8 cellular contexts compared by ENCODE assay signal in the genomic region with DNA sequence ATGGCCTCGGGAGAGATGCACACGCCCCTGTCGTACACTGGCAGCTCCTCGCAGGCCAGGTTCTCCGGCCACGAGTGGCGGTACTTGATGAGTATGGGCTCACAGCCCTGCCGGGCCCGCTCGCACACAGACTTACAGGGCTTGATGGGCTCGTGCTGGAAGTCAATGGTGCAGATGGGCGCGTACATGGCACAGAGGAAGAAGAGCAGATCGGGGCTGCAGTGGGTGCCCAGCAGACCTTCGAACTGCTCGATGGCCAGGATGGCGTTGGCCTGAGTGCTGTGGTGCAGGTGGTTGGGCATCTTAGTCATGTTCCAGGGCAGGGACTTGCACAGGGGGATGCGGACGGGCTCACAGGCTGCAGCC. TPM values are rescaled to one million over a fixed set of nuclear protein-coding genes. Genes with fewer than 3 reads are reported as not detected.
DNase-seq lines count a peak whose midpoint lies in the region; ATAC-seq and TF ChIP-seq lines count a peak whose summit lies in the region.

No MANE protein-coding gene starts in this region.

- no peak for TF ChIP-seq POLR2A in uterus (IDR thresholded peaks at IDR 0.05)

- no peaks in the 10 kb centered on the region for H3K79me1 ChIP-seq in mesendoderm (ENCODE audit: low read length)

- H2BK120ac ChIP-seq in mesendoderm (ENCODE audit: low read depth, low read length) = no peak overlapping the region

- H3K27ac ChIP-seq in mesendoderm (ENCODE audit: low read depth, low read length) (no peak overlapping the region), uterus (peak overlapping the region; percentile 76 to 78)

- H3K36me3 Mint-ChIP-seq in activated naive CD4-positive, alpha-beta T cell treated with anti-CD3 and anti-CD28 coated beads, Interleukin-2, amount 50 U/mL, for 24 hours = no peaks in the 10 kb centered on the region

- no peaks in the 10 kb centered on the region for H3K9me3 ChIP-seq in uterus

- H3K27ac Mint-ChIP-seq in activated naive CD4-positive, alpha-beta T cell treated with anti-CD3 and anti-CD28 coated beads, Interleukin-2, amount 50 U/mL, for 24 hours = no peak overlapping the region

- no peak overlapping the region for H4K5ac ChIP-seq in mesendoderm (ENCODE audit: low read length)

- intact Hi-C loops in uterus (cut with DNase I; ENCODE audit: low total_unique reads) = no loop called here

- no peak overlapping the region for H3K18ac ChIP-seq in mesendoderm (ENCODE audit: low read length)

- H2BK15ac ChIP-seq in mesendoderm (replicated peaks; ENCODE audit: low read depth) = no peak overlapping the region

- no peak overlapping the region for H3K23ac ChIP-seq in mesendoderm (ENCODE audit: low read length)

- H3K4me3 ChIP-seq in choroid plexus epithelial cell (ENCODE audit: low read depth, low read length) = peak overlapping the region; percentile 60
- peak overlapping the region; percentile 61 for H3K4me3 ChIP-seq in mesendoderm (ENCODE audit: low read length)
- peak overlapping the region; percentile 41 to 42 for H3K4me3 ChIP-seq in uterus

- H3K4ac ChIP-seq in mesendoderm (ENCODE audit: low read depth, low read length) = no peak overlapping the region

- H2BK5ac ChIP-seq in mesendoderm (ENCODE audit: low read length) = no peak overlapping the region

- H3K36me3 ChIP-seq in mesendoderm (ENCODE audit: control insufficient read depth, insufficient read depth, low read length) (no peaks in the 10 kb centered on the region), uterus (no peaks in the 10 kb centered on the region)

- no peak for DNase-seq in activated naive CD4-positive, alpha-beta T cell (lab: John Stamatoyannopoulos, UW)
- peak; percentile 25 for DNase-seq in choroid plexus epithelial cell (ENCODE audit: low read depth)
- peak; percentile 44 for DNase-seq in mesendoderm
- peak; percentile 16 to 29 for DNase-seq in uterus
- no peak for DNase-seq in T1000 (lab: John Stamatoyannopoulos, UW)

- no peak for ATAC-seq in HG03196 (IDR thresholded peaks at IDR 0.05; ENCODE audit: unreplicated experiment)
- ATAC-seq in GM18511 (IDR thresholded peaks at IDR 0.05; ENCODE audit: unreplicated experiment) = no peak

- TF ChIP-seq CTCF in choroid plexus epithelial cell (conservative IDR thresholded peaks at IDR 0.05; ENCODE audit: low read depth, low read length) (no peak), uterus (IDR thresholded peaks at IDR 0.05) (no peak)

- H3K9ac ChIP-seq in mesendoderm (ENCODE audit: low read length) = peak overlapping the region; percentile 68

- H3K9me3 Mint-ChIP-seq in activated naive CD4-positive, alpha-beta T cell treated with anti-CD3 and anti-CD28 coated beads, Interleukin-2, amount 50 U/mL, for 24 hours = no peaks in the 10 kb centered on the region

- no peaks in the 10 kb centered on the region for H3K79me2 ChIP-seq in mesendoderm (ENCODE audit: control insufficient read depth, insufficient read depth, low read length)

- H3K27me3 ChIP-seq in mesendoderm (ENCODE audit: insufficient read depth, low read length, poor library complexity) = peaks cover 3% of the 10 kb centered on the region
- H3K27me3 ChIP-seq in uterus = no peaks in the 10 kb centered on the region

- no peak overlapping the region for H4K8ac ChIP-seq in mesendoderm (ENCODE audit: low read depth, low read length)

- peak overlapping the region; percentile 93 for H3K4me2 ChIP-seq in mesendoderm (ENCODE audit: low read length)

- peaks cover 55% of the 10 kb centered on the region for H3K27me3 Mint-ChIP-seq in activated naive CD4-positive, alpha-beta T cell treated with anti-CD3 and anti-CD28 coated beads, Interleukin-2, amount 50 U/mL, for 24 hours

- H3K4me1 ChIP-seq in mesendoderm (ENCODE audit: control insufficient read depth, low read depth, low read length) (peaks cover 10% of the 10 kb centered on the region), uterus (no peaks in the 10 kb centered on the region)

- H3K4me3 Mint-ChIP-seq in activated naive CD4-positive, alpha-beta T cell treated with anti-CD3 and anti-CD28 coated beads, Interleukin-2, amount 50 U/mL, for 24 hours = peak overlapping the region; percentile 39

- peaks cover 19% of the 10 kb centered on the region for H3K4me1 Mint-ChIP-seq in activated naive CD4-positive, alpha-beta T cell treated with anti-CD3 and anti-CD28 coated beads, Interleukin-2, amount 50 U/mL, for 24 hours

- no CpG with 5 or more reads among the region's 19 CpGs for WGBS in mesendoderm (ENCODE audit: extremely low coverage, insufficient coverage, low lambda C conversion rate)

- no peak overlapping the region for H2AK5ac ChIP-seq in mesendoderm (ENCODE audit: low read length)

- H3K56ac ChIP-seq in mesendoderm (ENCODE audit: low read length) = peak overlapping the region; percentile 86

RNA-seq across cellular contexts. Expression of a gene that starts 0.4 kb away (rescaled TPM):
- polyA plus RNA-seq in mesendoderm (2013, experiment 1 of 2) = 0.91 TPM
- 0.84 TPM for polyA plus RNA-seq in mesendoderm (2013, experiment 2 of 2)
- 10 to 100 TPM in 1 of 4 donors, 1 to 10 TPM in 2, under 1 TPM in 1; 0.29 to 15.1 (median 7.3) TPM for total RNA-seq in uterus

Comparison
In these comparisons a context has a peak if more than half of its experiments do, and no peak if none do; other contexts are left out.
1. DNase-seq: peak in choroid plexus epithelial cell (single experiment), mesendoderm (single experiment) and uterus (2 of 2); none in activated naive CD4-positive, alpha-beta T cell (0 of 4) and T1000 (single experiment).
2. Peak in every context shown above with its lines, with median percentiles within 50 percentile points of each other: H3K4me3 ChIP-seq.